Comparison of ENCODE assay signal across 1 cellular context in genomic region chr7:116261904-116262303, GRCh38.
TF ChIP-seq lines count a peak whose summit lies in the region.

No MANE protein-coding gene starts in this region.

TF ChIP-seq in IMR-90, 13 proteins besides CTCF, POLR2A, EP300 and RAD21:
- TF ChIP-seq MXI1 (IDR thresholded peaks at IDR 0.05; ENCODE audit: borderline replicate concordance, low read depth, low read length): no peak
- TF ChIP-seq MAZ (IDR thresholded peaks at IDR 0.05; ENCODE audit: borderline replicate concordance, low read depth, low read length): no peak
- TF ChIP-seq BHLHE40 (IDR thresholded peaks at IDR 0.05; ENCODE audit: low read depth, low read length): no peak
- no peak for TF ChIP-seq MAFK (IDR thresholded peaks at IDR 0.05; ENCODE audit: low read depth, low read length)
- no peak for TF ChIP-seq ELK1 (IDR thresholded peaks at IDR 0.05; ENCODE audit: borderline replicate concordance, low read depth, low read length)
- no peak for TF ChIP-seq RFX5 (IDR thresholded peaks at IDR 0.05; ENCODE audit: low read depth, low read length)
- TF ChIP-seq CEBPB (IDR thresholded peaks at IDR 0.05; ENCODE audit: low read depth, low read length): no peak
- no peak for TF ChIP-seq SMC3 (IDR thresholded peaks at IDR 0.05; ENCODE audit: low read depth, low read length)
- no peak for TF ChIP-seq RCOR1 (IDR thresholded peaks at IDR 0.05; ENCODE audit: insufficient replicate concordance, low read length)
- TF ChIP-seq FOS (IDR thresholded peaks at IDR 0.05; ENCODE audit: low read depth, low read length): no peak
- no peak for TF ChIP-seq NFE2L2 (IDR thresholded peaks at IDR 0.05; ENCODE audit: low read depth, low read length)
- no peak for TF ChIP-seq CHD1 (IDR thresholded peaks at IDR 0.05; ENCODE audit: low read depth, low read length)
- TF ChIP-seq USF2 (IDR thresholded peaks at IDR 0.05; ENCODE audit: low read depth, low read length): no peak
